1 cellular context compared by ENCODE assay signal in genomic region chr4:10240691-10241090, GRCh38.
A peak's percentile ranks its signal among the peaks of the same experiment; 100 is the strongest.
TF ChIP-seq lines count a peak whose summit lies in the region.

No MANE protein-coding gene starts in this region.

TF ChIP-seq in K562, 482 proteins besides CTCF, POLR2A, EP300 and RAD21 (continued from another document):
- TF ChIP-seq HMBOX1 (IDR thresholded peaks at IDR 0.05), result peak; percentile 38; the same call in 1 of the 2 replicates
- TF ChIP-seq TAF9B (IDR thresholded peaks at IDR 0.05; ENCODE audit: partially characterized antibody), result no peak
- no peak for TF ChIP-seq HDAC1 (IDR thresholded peaks at IDR 0.05)
- TF ChIP-seq TAL1 (IDR thresholded peaks at IDR 0.05), result peak; percentile 6; the same call in 1 of the 2 replicates
- TF ChIP-seq SP1 (CRISPR knock-in tag; IDR thresholded peaks at IDR 0.05), result no peak
- TF ChIP-seq ZNF121 (CRISPR knock-in tag; conservative IDR thresholded peaks at IDR 0.05), result no peak
- TF ChIP-seq ZBED1 (IDR thresholded peaks at IDR 0.05), result no peak
- no peak for TF ChIP-seq SIN3A (IDR thresholded peaks at IDR 0.05; ENCODE audit: borderline replicate concordance in 2 of 2, control insufficient read depth in 1 of 2, low read depth in 2 of 2, low read length in 2 of 2)
- TF ChIP-seq NFXL1 (CRISPR knock-in tag; IDR thresholded peaks at IDR 0.05), result no peak
- no peak for TF ChIP-seq HMGXB4 (CRISPR knock-in tag; IDR thresholded peaks at IDR 0.05)
- 0 out of 2 replicates have a peak, but pooled peaks have one; percentile 3 for TF ChIP-seq L3MBTL2 (IDR thresholded peaks at IDR 0.05)
- TF ChIP-seq CTBP1 (IDR thresholded peaks at IDR 0.05; ENCODE audit: borderline replicate concordance), result 0 out of 2 replicates have a peak, but pooled peaks have one; percentile 8
- TF ChIP-seq ZBTB11 (CRISPR knock-in tag; IDR thresholded peaks at IDR 0.05), result peak in 1 of 3 experiments; percentile 18; a peak in 2 of 6 replicates
- TF ChIP-seq HOXB6 (CRISPR knock-in tag; IDR thresholded peaks at IDR 0.05; ENCODE audit: borderline replicate concordance), result no peak
- TF ChIP-seq NR2C2 (CRISPR knock-in tag; IDR thresholded peaks at IDR 0.05), result no peak
- TF ChIP-seq NR2C2 (tag; IDR thresholded peaks at IDR 0.05), result 0 out of 2 replicates have a peak, but pooled peaks have one; percentile 16
